1 cellular context compared by ENCODE assay signal in the genomic region with DNA sequence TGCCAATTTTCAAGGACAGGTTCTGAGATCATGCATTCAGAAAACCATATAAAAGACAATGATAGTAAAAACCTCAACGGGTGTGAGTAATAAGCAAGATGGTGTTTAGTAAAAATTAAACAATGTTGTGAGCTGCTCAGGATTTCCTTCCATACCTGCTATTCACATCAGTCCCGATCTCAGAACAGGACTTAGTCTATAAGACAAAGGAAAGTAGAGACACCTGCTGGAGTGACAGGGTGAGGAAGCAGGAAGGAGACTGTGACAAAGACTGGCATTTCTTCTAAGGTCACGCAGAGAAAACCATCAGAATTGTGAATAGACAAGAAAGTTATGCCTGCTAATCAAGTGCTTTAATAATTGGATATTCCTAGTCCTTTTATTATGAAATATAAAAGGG.
TF ChIP-seq lines count a peak whose summit lies in the region.

No MANE protein-coding gene starts in this region.

TF ChIP-seq in SK-N-SH treated with all-trans-retinoic acid at 6 μM for 48 hours, 23 proteins besides CTCF, POLR2A, EP300 and RAD21 (continued from another document):
- TF ChIP-seq, protein P1, sequence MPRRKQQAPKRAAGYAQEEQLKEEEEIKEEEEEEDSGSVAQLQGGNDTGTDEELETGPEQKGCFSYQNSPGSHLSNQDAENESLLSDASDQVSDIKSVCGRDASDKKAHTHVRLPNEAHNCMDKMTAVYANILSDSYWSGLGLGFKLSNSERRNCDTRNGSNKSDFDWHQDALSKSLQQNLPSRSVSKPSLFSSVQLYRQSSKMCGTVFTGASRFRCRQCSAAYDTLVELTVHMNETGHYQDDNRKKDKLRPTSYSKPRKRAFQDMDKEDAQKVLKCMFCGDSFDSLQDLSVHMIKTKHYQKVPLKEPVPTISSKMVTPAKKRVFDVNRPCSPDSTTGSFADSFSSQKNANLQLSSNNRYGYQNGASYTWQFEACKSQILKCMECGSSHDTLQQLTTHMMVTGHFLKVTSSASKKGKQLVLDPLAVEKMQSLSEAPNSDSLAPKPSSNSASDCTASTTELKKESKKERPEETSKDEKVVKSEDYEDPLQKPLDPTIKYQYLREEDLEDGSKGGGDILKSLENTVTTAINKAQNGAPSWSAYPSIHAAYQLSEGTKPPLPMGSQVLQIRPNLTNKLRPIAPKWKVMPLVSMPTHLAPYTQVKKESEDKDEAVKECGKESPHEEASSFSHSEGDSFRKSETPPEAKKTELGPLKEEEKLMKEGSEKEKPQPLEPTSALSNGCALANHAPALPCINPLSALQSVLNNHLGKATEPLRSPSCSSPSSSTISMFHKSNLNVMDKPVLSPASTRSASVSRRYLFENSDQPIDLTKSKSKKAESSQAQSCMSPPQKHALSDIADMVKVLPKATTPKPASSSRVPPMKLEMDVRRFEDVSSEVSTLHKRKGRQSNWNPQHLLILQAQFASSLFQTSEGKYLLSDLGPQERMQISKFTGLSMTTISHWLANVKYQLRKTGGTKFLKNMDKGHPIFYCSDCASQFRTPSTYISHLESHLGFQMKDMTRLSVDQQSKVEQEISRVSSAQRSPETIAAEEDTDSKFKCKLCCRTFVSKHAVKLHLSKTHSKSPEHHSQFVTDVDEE (CRISPR knock-in tag; IDR thresholded peaks at IDR 0.05): no peak
- TF ChIP-seq ZNF70 (CRISPR knock-in tag; IDR thresholded peaks at IDR 0.05) (no peak), BACH2 (CRISPR knock-in tag; IDR thresholded peaks at IDR 0.05; ENCODE audit: borderline replicate concordance) (no peak), RARB (CRISPR knock-in tag; IDR thresholded peaks at IDR 0.05) (no peak)
